12 cellular contexts compared by ENCODE assay signal in the genomic region with DNA sequence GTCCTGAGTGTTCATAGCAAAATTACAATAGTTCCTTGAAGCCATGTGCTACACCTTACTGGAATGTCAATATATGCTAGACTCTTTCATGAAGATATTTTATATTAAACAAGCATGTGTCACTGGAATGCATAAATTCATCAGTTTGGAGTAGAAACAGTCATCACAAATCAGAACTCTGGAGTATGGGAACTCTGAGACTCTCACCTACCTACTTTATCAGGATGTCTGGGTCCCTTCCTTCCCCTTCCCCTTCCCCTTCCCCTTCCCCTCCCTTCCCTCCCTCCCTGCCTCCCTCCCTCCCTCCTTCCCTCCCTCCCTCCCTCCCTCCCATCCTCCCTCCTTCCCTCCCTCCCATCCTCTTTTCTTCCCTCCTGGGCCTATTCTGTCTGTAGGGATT.
DNase-seq lines count a peak whose midpoint lies in the region; ATAC-seq and TF ChIP-seq lines count a peak whose summit lies in the region.
"Had no signal": no experiment of that assay in that cellular context is flagged by ENCODE, and none has a peak within 500 bp of the region (broad histone marks: within the 10 kb centered on the region; RNA-seq: fewer than 3 reads in every experiment).

No MANE protein-coding gene starts in this region.

- H3K4me3 ChIP-seq in subcutaneous abdominal adipose tissue (ENCODE audit: low read depth in 1 of 5, low read length in 5 of 5) (no peak overlapping the region), foreskin fibroblast (ENCODE audit: low read depth in 1 of 2, low read length in 2 of 2) (no peak overlapping the region)

- H3K27ac ChIP-seq in epithelial cell of prostate (peak overlapping the region; percentile 34), subcutaneous abdominal adipose tissue (ENCODE audit: low read depth, low read length) (peak overlapping the region; percentile 92)

- intact Hi-C loops in Right ventricle myocardium superior (cut with DNase I) = no loop called here

- peak; percentile 3 for DNase-seq in ELR (ENCODE audit: low read depth)
- peak; percentile 34 for DNase-seq in HCEC 1CT
- DNase-seq in epithelial cell of prostate (ENCODE audit: low read depth, low spot score) = no peak
- no peak for DNase-seq in foreskin fibroblast
- DNase-seq in Right ventricle myocardium superior = no peak
- DNase-seq: Caco-2; CD8-positive, alpha-beta memory T cell; DND-41; GF-D8; H7 had no signal

- no peak overlapping the region for H3K9ac ChIP-seq in subcutaneous abdominal adipose tissue (ENCODE audit: low read length in 5 of 5)

- H3K4me1 ChIP-seq in subcutaneous abdominal adipose tissue (ENCODE audit: control insufficient read depth in 5 of 5, insufficient read depth in 5 of 5, low read length in 5 of 5) = peaks cover 0 to 30% (median 17%) of the 10 kb centered on the region in 5 donors
- H3K4me1 ChIP-seq: Caco-2 had no signal

- H3K9me3 ChIP-seq in subcutaneous abdominal adipose tissue (ENCODE audit: control insufficient read depth in 5 of 5, low read length in 5 of 5) = no peaks in the 10 kb centered on the region
- H3K9me3 ChIP-seq: Caco-2 had no signal

- no peaks in the 10 kb centered on the region for H3K36me3 ChIP-seq in subcutaneous abdominal adipose tissue (ENCODE audit: control insufficient read depth in 5 of 5, insufficient read depth in 5 of 5, low read length in 5 of 5)

- no peak for TF ChIP-seq CTCF in foreskin fibroblast (IDR thresholded peaks at IDR 0.05; ENCODE audit: low read depth, low read length)

- no peak for ATAC-seq in HG03139 (IDR thresholded peaks at IDR 0.05; ENCODE audit: unreplicated experiment)
- ATAC-seq in Right ventricle myocardium superior (ENCODE audit: poor library complexity) = no peak

- no peaks in the 10 kb centered on the region for H3K27me3 ChIP-seq in subcutaneous abdominal adipose tissue (ENCODE audit: control insufficient read depth in 5 of 5, insufficient read depth in 4 of 5, low read length in 5 of 5)

Comparison
In these comparisons a context has a peak if more than half of its experiments do, and no peak if none do; other contexts are left out.
1. DNase-seq: peak in ELR (single experiment) and HCEC 1CT (single experiment); none in epithelial cell of prostate (single experiment), foreskin fibroblast (0 of 2) and Right ventricle myocardium superior (single experiment).